19 cellular contexts compared by ENCODE assay signal in the genomic region with DNA sequence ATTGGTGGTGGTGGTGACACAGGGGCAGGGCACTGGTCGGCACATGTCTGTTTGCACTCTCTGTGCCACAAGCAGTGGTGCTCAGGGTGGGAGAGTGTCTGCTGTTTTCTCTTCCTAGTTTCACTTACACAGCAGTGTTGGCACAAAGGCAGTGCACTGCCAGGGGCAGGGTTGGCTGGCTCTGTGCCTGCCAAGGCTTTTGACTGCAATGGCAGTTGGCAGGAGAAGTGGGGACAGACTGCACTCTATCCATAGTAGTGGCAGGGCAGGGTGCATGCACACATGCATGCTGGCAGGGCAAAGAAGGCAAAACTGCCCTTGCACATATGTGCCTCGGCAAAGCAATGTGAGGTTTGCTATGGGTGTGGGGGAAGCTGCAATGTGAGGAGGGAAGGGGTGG.
DNase-seq lines count a peak whose midpoint lies in the region; ATAC-seq and TF ChIP-seq lines count a peak whose summit lies in the region.
"Had no signal": no experiment of that assay in that cellular context is flagged by ENCODE, and none has a peak within 500 bp of the region (broad histone marks: within the 10 kb centered on the region; RNA-seq: fewer than 3 reads in every experiment).

No MANE protein-coding gene starts in this region.

- H3K4me1 Mint-ChIP-seq in activated naive CD8-positive, alpha-beta T cell treated with anti-CD3 and anti-CD28 coated beads, Interleukin-2, amount 50 U/mL, for 24 hours: no peaks in the 10 kb centered on the region
- H3K4me1 Mint-ChIP-seq in activated naive CD8-positive, alpha-beta T cell treated with anti-CD3 and anti-CD28 coated beads for 36 hours: no peaks in the 10 kb centered on the region
- H3K4me1 Mint-ChIP-seq: B cell, GM23338 had no signal

- TF ChIP-seq EP300 in stomach (IDR thresholded peaks at IDR 0.05): no peak

- WGBS in stomach, 5 donors: 36 to 73% (median 62%) methylated on average over 2 of the region's 2 CpGs

- H3K9me3 ChIP-seq in stomach: no peaks in the 10 kb centered on the region

- H3K9me3 Mint-ChIP-seq in activated naive CD8-positive, alpha-beta T cell treated with anti-CD3 and anti-CD28 coated beads, Interleukin-2, amount 50 U/mL, for 24 hours: no peaks in the 10 kb centered on the region
- no peaks in the 10 kb centered on the region for H3K9me3 Mint-ChIP-seq in activated naive CD8-positive, alpha-beta T cell treated with anti-CD3 and anti-CD28 coated beads for 36 hours
- H3K9me3 Mint-ChIP-seq: GM23338 had no signal

- intact Hi-C loops in left colon (cut with DNase I, micrococcal nuclease): no loop called here
- intact Hi-C loops in stomach (cut with DNase I; ENCODE audit: low total_unique reads): no loop called here

- no peak overlapping the region for H3K27ac ChIP-seq in stomach

- no peak for TF ChIP-seq CTCF in stomach (IDR thresholded peaks at IDR 0.05)

- H3K4me1 ChIP-seq in stomach: no peaks in the 10 kb centered on the region

- H3K4me3 Mint-ChIP-seq in activated naive CD8-positive, alpha-beta T cell treated with anti-CD3 and anti-CD28 coated beads, Interleukin-2, amount 50 U/mL, for 24 hours: no peak overlapping the region
- no peak overlapping the region for H3K4me3 Mint-ChIP-seq in activated naive CD8-positive, alpha-beta T cell treated with anti-CD3 and anti-CD28 coated beads for 36 hours
- H3K4me3 Mint-ChIP-seq: B cell; CD4-positive, alpha-beta T cell; GM23338; HFFc6 had no signal

- TF ChIP-seq POLR2A in stomach (IDR thresholded peaks at IDR 0.05): no peak

- no peaks in the 10 kb centered on the region for H3K27me3 Mint-ChIP-seq in activated naive CD8-positive, alpha-beta T cell treated with anti-CD3 and anti-CD28 coated beads, Interleukin-2, amount 50 U/mL, for 24 hours
- H3K27me3 Mint-ChIP-seq in activated naive CD8-positive, alpha-beta T cell treated with anti-CD3 and anti-CD28 coated beads for 36 hours: peaks cover 4% of the 10 kb centered on the region
- H3K27me3 Mint-ChIP-seq: B cell had no signal

- H3K36me3 ChIP-seq in stomach: no peaks in the 10 kb centered on the region

- no peak overlapping the region for H3K27ac Mint-ChIP-seq in activated naive CD8-positive, alpha-beta T cell treated with anti-CD3 and anti-CD28 coated beads, Interleukin-2, amount 50 U/mL, for 24 hours
- H3K27ac Mint-ChIP-seq in activated naive CD8-positive, alpha-beta T cell treated with anti-CD3 and anti-CD28 coated beads for 36 hours: no peak overlapping the region
- H3K27ac Mint-ChIP-seq: B cell; CD4-positive, alpha-beta T cell; GM23338; HFFc6 had no signal

- ATAC-seq in activated naive CD8-positive, alpha-beta T cell treated with anti-CD3 and anti-CD28 coated beads, Interleukin-2, amount 50 U/mL, for 24 hours: peak; percentile 24
- ATAC-seq in left colon: peak; percentile 25
- ATAC-seq: GM23338 had no signal

- no peak for DNase-seq in activated naive CD8-positive, alpha-beta T cell treated with anti-CD3 and anti-CD28 coated beads, Interleukin-2, amount 50 U/mL, for 24 hours
- no peak for DNase-seq in activated naive CD8-positive, alpha-beta T cell treated with anti-CD3 and anti-CD28 coated beads for 36 hours
- DNase-seq in NCI-H2029 (lab: John Stamatoyannopoulos, UW) (peak; percentile 45), left colon (no peak), stomach (peak; percentile 42), globus pallidus (ENCODE audit: low spot score) (no peak), OCI-M2 (lab: John Stamatoyannopoulos, UW; ENCODE audit: unreplicated experiment) (no peak)
- no peak for DNase-seq in activated CD4-positive, alpha-beta T cell treated with anti-CD3 and anti-CD28 coated beads, Interleukin-2, amount 50 U/mL, for 4 hours
- DNase-seq: ACHN; C1 segment of cervical spinal cord; Calu3; CD4-positive, alpha-beta T cell; DMS153; DMS79 treated with DMSO at 0.1 percent for 48 hours; EL; HCEC 1CT; HFFc6 had no signal

- H3K4me3 ChIP-seq in stomach: no peak overlapping the region
- H3K4me3 ChIP-seq: GM23338 had no signal

- H3K27me3 ChIP-seq in stomach: no peaks in the 10 kb centered on the region

- no peaks in the 10 kb centered on the region for H3K36me3 Mint-ChIP-seq in activated naive CD8-positive, alpha-beta T cell treated with anti-CD3 and anti-CD28 coated beads, Interleukin-2, amount 50 U/mL, for 24 hours (ENCODE audit: low read depth)
- H3K36me3 Mint-ChIP-seq in activated naive CD8-positive, alpha-beta T cell treated with anti-CD3 and anti-CD28 coated beads for 36 hours: no peaks in the 10 kb centered on the region

Comparison
In these comparisons a context has a peak if more than half of its experiments do, and no peak if none do; other contexts are left out.
1. DNase-seq: peak in NCI-H2029 (single experiment) and stomach (single experiment); none in activated naive CD8-positive, alpha-beta T cell treated with anti-CD3 and anti-CD28 coated beads, Interleukin-2, amount 50 U/mL, for 24 hours (single experiment), activated naive CD8-positive, alpha-beta T cell treated with anti-CD3 and anti-CD28 coated beads for 36 hours (single experiment), left colon (0 of 2), globus pallidus (single experiment), OCI-M2 (single experiment) and activated CD4-positive, alpha-beta T cell treated with anti-CD3 and anti-CD28 coated beads, Interleukin-2, amount 50 U/mL, for 4 hours (0 of 2).